ENCODE assay signal across 8 cellular contexts in the genomic region with DNA sequence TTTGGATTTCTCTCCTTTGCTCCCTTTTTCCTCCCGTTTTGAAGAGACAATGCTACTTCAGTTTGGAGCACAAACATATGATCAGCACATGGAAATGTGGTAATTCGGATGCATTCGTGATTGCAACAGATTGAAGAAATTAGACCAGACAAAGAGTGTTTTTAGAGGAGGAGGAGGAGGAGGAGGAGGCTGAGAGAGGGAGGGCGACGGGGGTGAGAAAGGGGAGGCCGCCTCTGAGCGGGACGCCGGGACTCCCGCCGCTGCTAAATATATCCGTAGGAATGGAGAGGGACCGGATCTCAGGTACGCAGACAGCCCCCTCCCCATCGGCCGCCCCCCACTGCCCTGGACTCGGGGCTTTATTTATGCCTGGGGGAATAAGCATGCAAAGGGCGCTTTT.
A peak's percentile ranks its signal among the peaks of the same experiment; 100 is the strongest.
DNase-seq lines count a peak whose midpoint lies in the region; ATAC-seq, FAIRE-seq and TF ChIP-seq lines count a peak whose summit lies in the region.

No MANE protein-coding gene starts in this region.

- no peak for TF ChIP-seq EP300 in GM12878 (IDR thresholded peaks at IDR 0.05; ENCODE audit: borderline replicate concordance in 1 of 2, control insufficient read depth in 1 of 2, low read depth in 2 of 2, low read length in 2 of 2)

- H3K27me3 ChIP-seq in HUES6 (ENCODE audit: control insufficient read depth, insufficient read depth, low read length) = no peaks in the 10 kb centered on the region
- H3K27me3 ChIP-seq in GM12878 (replicated peaks in 1 of 2; ENCODE audit: control insufficient read depth in 2 of 2, insufficient read depth in 2 of 2, low read length in 1 of 2) = no peaks in the 10 kb centered on the region

- no peak for TF ChIP-seq CTCF in AG04449 (IDR thresholded peaks at IDR 0.05; ENCODE audit: insufficient read depth, low read length, missing control alignments)
- no peak for TF ChIP-seq CTCF in GM12878 (IDR thresholded peaks at IDR 0.05 in 2 of 3, conservative IDR thresholded peaks at IDR 0.05 in 1 of 3; ENCODE audit: control insufficient read depth in 2 of 3, extremely low read depth in 1 of 3, insufficient read depth in 1 of 3, low read depth in 3 of 3, low read length in 3 of 3)
- TF ChIP-seq CTCF in mucosa of descending colon (IDR thresholded peaks at IDR 0.05) = no peak

- no peak for TF ChIP-seq RAD21 in GM12878 (IDR thresholded peaks at IDR 0.05; ENCODE audit: insufficient read depth, low read depth, low read length)

- no peaks in the 10 kb centered on the region for H3K36me3 Mint-ChIP-seq in activated T-cell treated with anti-CD3 and anti-CD28 coated beads, Interleukin-2, amount 50 U/mL, for 24 hours (ENCODE audit: low read depth)

- ATAC-seq in GM12878 (no peak), mucosa of descending colon (no peak)

- H4K20me1 ChIP-seq in GM12878 (ENCODE audit: control insufficient read depth, insufficient read depth) = no peaks in the 10 kb centered on the region

- no peaks in the 10 kb centered on the region for H3K9me3 Mint-ChIP-seq in activated T-cell treated with anti-CD3 and anti-CD28 coated beads, Interleukin-2, amount 50 U/mL, for 24 hours

- no peak for FAIRE-seq in GM12878 (lab: Jason Lieb, UNC)

- H3K36me3 ChIP-seq in HUES6 (ENCODE audit: control insufficient read depth, insufficient read depth, low read length) = no peaks in the 10 kb centered on the region
- H3K36me3 ChIP-seq in GM12878 (ENCODE audit: control insufficient read depth in 2 of 2, insufficient read depth in 2 of 2, low read length in 1 of 2) = no peaks in the 10 kb centered on the region; a peak in 1 of 4 replicates
- no peaks in the 10 kb centered on the region for H3K36me3 ChIP-seq in mucosa of descending colon (ENCODE audit: low read depth)

- H3K9ac ChIP-seq in HUES6 (ENCODE audit: low read length) (peak overlapping the region; percentile 46), GM12878 (ENCODE audit: control insufficient read depth, insufficient read depth, low read length) (peak overlapping the region; percentile 89)

- in situ Hi-C loops in GM12878 (cut with MboI) = no loop called here

- no peaks in the 10 kb centered on the region for H3K27me3 Mint-ChIP-seq in activated T-cell treated with anti-CD3 and anti-CD28 coated beads, Interleukin-2, amount 50 U/mL, for 24 hours

- H3K79me2 ChIP-seq in GM12878 (ENCODE audit: control insufficient read depth, insufficient read depth, low read length) = peaks cover 49% of the 10 kb centered on the region

- H3K9me3 ChIP-seq in HUES6 (ENCODE audit: control insufficient read depth, insufficient read depth, low read depth, low read length) (no peaks in the 10 kb centered on the region), GM12878 (replicated peaks; ENCODE audit: control insufficient read depth, insufficient read depth, low read length) (no peaks in the 10 kb centered on the region), mucosa of descending colon (no peaks in the 10 kb centered on the region)

- TF ChIP-seq POLR2A in GM12878 (IDR thresholded peaks at IDR 0.05; ENCODE audit: low read depth, low read length) = no peak

- SMC1A ChIA-PET in GM12878 (lab: Charles Lee; ENCODE audit: uncharacterized antibody, unreplicated experiment) = interaction anchor here (1.3 to 4.1 kb wide), 2 partner anchors 12 to 121 kb away, joined by 3 to 25 read pairs; no protein-coding TSS in a partner anchor

- H3K27ac ChIP-seq in HUES6 (ENCODE audit: low read depth, low read length) (peak overlapping the region; percentile 48; the same call in 1 of the 2 replicates), GM12878 (ENCODE audit: control insufficient read depth, insufficient read depth) (peak overlapping the region; percentile 88)

- H3K4me2 ChIP-seq in GM12878 (ENCODE audit: control insufficient read depth, insufficient read depth) = peak overlapping the region; percentile 94

- POLR2A ChIA-PET in AG04449 (lab: Yijun Ruan, JAX) (interaction anchor here (0.6 to 3.9 kb wide), 3 partner anchors 33 to 110 kb away, joined by 3 to 38 read pairs (median 3); no protein-coding TSS in a partner anchor), GM12878 (lab: Charles Lee) (interaction anchor here (0.6 to 1.3 kb wide), 4 partner anchors 119 to 539 kb away, joined by 3 to 7 read pairs (median 5); no protein-coding TSS in a partner anchor)

- DNase-seq in AG04449 (ENCODE audit: low read depth, low spot score) (no peak), GM12878 (ENCODE audit: low read depth, low spot score) (no peak), mucosa of descending colon (peak in 2 of 3 donors; percentile 30 to 37), DMS79 (lab: John Stamatoyannopoulos, UW) (no peak), NCI-H1436 (lab: John Stamatoyannopoulos, UW) (no peak), GDM1 (lab: John Stamatoyannopoulos, UW) (no peak)
- DNase-seq in activated T-cell treated with anti-CD3 and anti-CD28 coated beads, Interleukin-2, amount 50 U/mL, for 24 hours = no peak

- H3K4me1 ChIP-seq in HUES6 (ENCODE audit: control insufficient read depth, insufficient read depth, low read length) (peaks cover 73% of the 10 kb centered on the region), GM12878 (ENCODE audit: control insufficient read depth, insufficient read depth, low read length) (peaks cover 56% of the 10 kb centered on the region), mucosa of descending colon (ENCODE audit: low read depth) (peaks cover 38% of the 10 kb centered on the region)

- peaks cover 31% of the 10 kb centered on the region for H3K4me1 Mint-ChIP-seq in activated T-cell treated with anti-CD3 and anti-CD28 coated beads, Interleukin-2, amount 50 U/mL, for 24 hours (ENCODE audit: low read depth)

- H3K4me3 ChIP-seq in AG04449 (ENCODE audit: low read depth, low read length) (peak overlapping the region; percentile 91), HUES6 (ENCODE audit: low read depth, low read length) (peak overlapping the region; percentile 52; the same call in 1 of the 2 replicates), GM12878 (peak overlapping the region; percentile 84), mucosa of descending colon (no peak overlapping the region)

- peak overlapping the region; percentile 83 for H2AFZ ChIP-seq in GM12878 (ENCODE audit: control insufficient read depth, low read depth, low read length)

- intact Hi-C loops in GM12878 (cut with micrococcal nuclease; ENCODE audit: unreplicated experiment) (loop anchor here (5.0 to 10.0 kb wide), 2 partner anchors 233 to 635 kb away; a partner anchor contains a TSS), mucosa of descending colon (cut with DNase I, micrococcal nuclease) (no loop called here)

- RAD21 ChIA-PET in GM12878 (lab: Charles Lee; ENCODE audit: unreplicated experiment) = interaction anchor here (0.9 to 2.7 kb wide), 5 partner anchors 11 to 175 kb away, joined by 4 to 14 read pairs (median 4); no protein-coding TSS in a partner anchor

- BruUV-seq in GM12878 (replicated peaks; lab: Mats Ljungman, UMichigan) = no TSS peak

- WGBS in GM12878 (ENCODE audit: insufficient coverage, insufficient replicate concordance, low lambda C conversion rate, missing lambda C conversion rate) = 0% methylated on average over 13 of the region's 18 CpGs

- CTCF ChIA-PET in AG04449 (lab: Yijun Ruan, JAX) (interaction anchor here (0.8 kb wide), 1 partner anchor 790 kb away, joined by 3 read pairs; no protein-coding TSS in a partner anchor), GM12878 (lab: Yijun Ruan, JAX) (interaction anchor here (0.6 to 1.3 kb wide), 4 partner anchors 11 to 1913 kb away, joined by 4 to 8 read pairs (median 5); no protein-coding TSS in a partner anchor)

- H3K4me3 Mint-ChIP-seq in activated T-cell treated with anti-CD3 and anti-CD28 coated beads, Interleukin-2, amount 50 U/mL, for 24 hours = no peak overlapping the region

- H3K27ac Mint-ChIP-seq in activated T-cell treated with anti-CD3 and anti-CD28 coated beads, Interleukin-2, amount 50 U/mL, for 24 hours = no peak overlapping the region

TF ChIP-seq in GM12878, 131 proteins besides CTCF, POLR2A, EP300 and RAD21:
- TF ChIP-seq MYB (IDR thresholded peaks at IDR 0.05; ENCODE audit: borderline replicate concordance, low read depth, low read length) (no peak), EZH2 (IDR thresholded peaks at IDR 0.05; ENCODE audit: borderline replicate concordance, control insufficient read depth, low read depth, low read length) (no peak), ESRRA (IDR thresholded peaks at IDR 0.05; ENCODE audit: low read length) (no peak), SUZ12 (IDR thresholded peaks at IDR 0.05; ENCODE audit: unreplicated experiment) (no peak), ASH2L (IDR thresholded peaks at IDR 0.05; ENCODE audit: borderline replicate concordance, low read depth) (no peak), NR2F1 (conservative IDR thresholded peaks at IDR 0.05) (no peak), NFIC (IDR thresholded peaks at IDR 0.05; ENCODE audit: low read depth, low read length) (no peak), STAT1 (conservative IDR thresholded peaks at IDR 0.05) (no peak), FOXM1 (IDR thresholded peaks at IDR 0.05; ENCODE audit: low read depth, low read length) (no peak), LARP7 (IDR thresholded peaks at IDR 0.05) (no peak), ZBED1 (IDR thresholded peaks at IDR 0.05; ENCODE audit: borderline replicate concordance) (no peak), TBL1XR1 (IDR thresholded peaks at IDR 0.05; ENCODE audit: low read depth, low read length) (no peak), EGR1 (IDR thresholded peaks at IDR 0.05; ENCODE audit: borderline replicate concordance in 1 of 2, low read depth in 2 of 2, low read length in 2 of 2) (no peak), SIN3A (IDR thresholded peaks at IDR 0.05; ENCODE audit: low read depth, low read length) (no peak), TCF7 (IDR thresholded peaks at IDR 0.05; ENCODE audit: borderline replicate concordance) (no peak), RUNX3 (IDR thresholded peaks at IDR 0.05; ENCODE audit: low read length) (no peak), HDAC2 (IDR thresholded peaks at IDR 0.05) (no peak), CEBPB (IDR thresholded peaks at IDR 0.05; ENCODE audit: borderline replicate concordance in 1 of 2, low read depth in 2 of 2, low read length in 2 of 2) (no peak), RELA (IDR thresholded peaks at IDR 0.05; ENCODE audit: borderline replicate concordance, partially characterized antibody) (no peak)
- TF ChIP-seq, protein P1, sequence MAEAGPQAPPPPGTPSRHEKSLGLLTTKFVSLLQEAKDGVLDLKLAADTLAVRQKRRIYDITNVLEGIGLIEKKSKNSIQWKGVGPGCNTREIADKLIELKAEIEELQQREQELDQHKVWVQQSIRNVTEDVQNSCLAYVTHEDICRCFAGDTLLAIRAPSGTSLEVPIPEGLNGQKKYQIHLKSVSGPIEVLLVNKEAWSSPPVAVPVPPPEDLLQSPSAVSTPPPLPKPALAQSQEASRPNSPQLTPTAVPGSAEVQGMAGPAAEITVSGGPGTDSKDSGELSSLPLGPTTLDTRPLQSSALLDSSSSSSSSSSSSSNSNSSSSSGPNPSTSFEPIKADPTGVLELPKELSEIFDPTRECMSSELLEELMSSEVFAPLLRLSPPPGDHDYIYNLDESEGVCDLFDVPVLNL (IDR thresholded peaks at IDR 0.05; ENCODE audit: low read depth, low read length) = no peak

Comparison
In these comparisons a context has a peak if more than half of its experiments do, and no peak if none do; other contexts are left out.
1. DNase-seq: peak in mucosa of descending colon (2 of 3); none in AG04449 (single experiment), GM12878 (single experiment), DMS79 (single experiment), NCI-H1436 (single experiment), GDM1 (single experiment) and activated T-cell treated with anti-CD3 and anti-CD28 coated beads, Interleukin-2, amount 50 U/mL, for 24 hours (single experiment).